21 cellular contexts compared by ENCODE assay signal in the genomic region with DNA sequence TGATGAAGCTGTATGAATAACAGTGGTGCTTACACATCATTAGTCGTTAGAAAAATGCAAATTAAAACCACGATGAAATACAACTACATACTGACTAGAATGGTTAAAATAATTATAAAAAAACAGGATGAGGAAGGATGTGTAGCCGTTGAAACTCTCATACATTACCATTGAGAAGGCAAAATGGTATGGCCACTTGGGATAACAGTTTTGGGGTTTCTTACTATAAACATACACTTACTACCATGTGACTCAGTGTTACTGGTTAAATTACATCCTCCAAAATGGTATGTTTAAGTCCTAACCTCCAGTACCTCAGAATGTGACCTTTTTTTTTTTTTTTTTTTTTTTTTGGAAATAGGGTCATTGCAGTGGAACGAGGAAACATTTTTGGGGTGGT.
"Had no signal": no experiment of that assay in that cellular context is flagged by ENCODE, and none has a peak within 500 bp of the region (broad histone marks: within the 10 kb centered on the region; RNA-seq: fewer than 3 reads in every experiment).

No MANE protein-coding gene starts in this region.

- DNase-seq: activated CD4-positive, alpha-beta T cell treated with anti-CD3 and anti-CD28 coated beads, Interleukin-2, amount 50 U/mL, for 1 hour; activated CD8-positive, alpha-beta memory T cell treated with anti-CD3 and anti-CD28 coated beads, Interleukin-2, amount 50 U/mL, for 4 hours; activated gamma-delta T cell; activated T-cell treated with anti-CD3 and anti-CD28 coated beads, Interleukin-2, amount 50 U/mL, for 72 hours; caudate nucleus; effector memory CD8-positive, alpha-beta T cell; nephron progenitor cell; occipital lobe; retina; stimulated activated CD4-positive, alpha-beta T cell treated with anti-CD3 and anti-CD28 coated beads, Interleukin-12 subunit alpha, Interleukin-12 subunit beta, amount 100 ng/mL, for 4 hours; stimulated activated CD4-positive, alpha-beta T cell treated with anti-CD3 and anti-CD28 coated beads, Interleukin-1b, Interleukin-23, amount 100 ng/mL, for 48 hours; stimulated activated CD8-positive, alpha-beta memory T cell treated with anti-CD3 and anti-CD28 coated beads, Interleukin-4, amount 100 ng/mL, for 48 hours; stimulated activated naive CD8-positive, alpha-beta T cell treated with anti-CD3 and anti-CD28 coated beads, Interleukin-15, Interleukin-2, amounts not matched to agents 100 U/mL and 50 U/mL, for 24 hours; substantia nigra; T1000; tibial artery had no signal

- H3K27ac ChIP-seq: tibial artery had no signal

- H3K36me3 ChIP-seq: tibial artery had no signal

- H3K27ac Mint-ChIP-seq: activated naive CD4-positive, alpha-beta T cell treated with anti-CD3 and anti-CD28 coated beads, Interleukin-2, amount 50 U/mL, for 24 hours; nephron progenitor cell had no signal

- FAIRE-seq: frontal cortex, keratinocyte, urothelium cell line had no signal

- H3K4me3 ChIP-seq: lung, tibial artery had no signal

- H3K4me3 Mint-ChIP-seq: activated naive CD4-positive, alpha-beta T cell treated with anti-CD3 and anti-CD28 coated beads, Interleukin-2, amount 50 U/mL, for 24 hours; effector memory CD8-positive, alpha-beta T cell; nephron progenitor cell had no signal

- H3K9me3 ChIP-seq: tibial artery had no signal

- ATAC-seq: effector memory CD8-positive, alpha-beta T cell had no signal

- H3K9me3 Mint-ChIP-seq: activated naive CD4-positive, alpha-beta T cell treated with anti-CD3 and anti-CD28 coated beads, Interleukin-2, amount 50 U/mL, for 24 hours; activated T-cell treated with anti-CD3 and anti-CD28 coated beads, Interleukin-2, amount 50 U/mL, for 72 hours; effector memory CD8-positive, alpha-beta T cell; nephron progenitor cell had no signal

- H3K27me3 ChIP-seq: tibial artery had no signal

- H3K4me1 Mint-ChIP-seq: nephron progenitor cell had no signal
